Comparison of ENCODE assay signal across 8 cellular contexts in the genomic region with DNA sequence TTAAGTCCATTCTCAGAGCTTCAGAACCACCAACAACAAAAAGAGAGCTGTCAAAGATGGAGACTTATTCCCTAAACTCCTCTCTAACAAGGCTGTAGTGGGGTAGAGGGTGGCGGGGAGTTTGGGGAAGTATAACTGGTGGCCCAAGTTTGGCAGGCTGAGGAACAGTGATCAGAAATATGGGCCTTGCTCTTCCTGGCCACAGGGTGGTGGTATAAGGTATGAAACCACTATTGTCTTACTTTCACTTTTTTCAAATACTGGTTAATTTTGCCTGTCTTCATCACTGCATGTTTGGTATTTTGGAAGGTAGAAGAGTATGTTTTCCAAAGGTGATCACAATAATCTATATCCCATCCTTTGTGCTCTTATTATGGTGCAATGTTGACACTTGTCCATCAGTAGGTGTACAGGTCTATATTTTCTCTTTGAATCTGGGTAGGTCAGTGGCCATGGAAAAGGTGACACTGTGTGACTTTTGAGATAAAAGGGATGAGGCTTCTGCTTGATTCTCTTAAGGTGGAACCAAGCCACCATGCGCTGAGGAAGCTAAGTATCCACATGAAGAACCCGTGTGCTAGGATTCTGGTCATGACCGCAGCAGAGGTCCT. TPM values are rescaled to one million over a fixed set of nuclear protein-coding genes. Genes with fewer than 3 reads are reported as not detected.
DNase-seq lines count a peak whose midpoint lies in the region; ATAC-seq and TF ChIP-seq lines count a peak whose summit lies in the region.

No MANE protein-coding gene starts in this region.

- no peaks in the 10 kb centered on the region for H3K4me1 ChIP-seq in adipocyte (ENCODE audit: control insufficient read depth, insufficient read depth, low read length)

- H3K4me3 Mint-ChIP-seq in activated T-cell treated with anti-CD3 and anti-CD28 coated beads, Interleukin-2, amount 50 U/mL, for 4 hours, result no peak overlapping the region
- H3K4me3 Mint-ChIP-seq in naive B cell, result no peak overlapping the region

- peak; percentile 45 for TF ChIP-seq CTCF in HL-60 (IDR thresholded peaks at IDR 0.05; ENCODE audit: insufficient read depth, low read length)

- H3K27me3 Mint-ChIP-seq in activated T-cell treated with anti-CD3 and anti-CD28 coated beads, Interleukin-2, amount 50 U/mL, for 4 hours (ENCODE audit: low read depth), result peaks cover 11% of the 10 kb centered on the region
- no peaks in the 10 kb centered on the region for H3K27me3 Mint-ChIP-seq in naive B cell

- H3K27ac ChIP-seq in HL-60 (replicated peaks), result no peak overlapping the region

- peaks cover 2% of the 10 kb centered on the region for H3K9me3 Mint-ChIP-seq in activated T-cell treated with anti-CD3 and anti-CD28 coated beads, Interleukin-2, amount 50 U/mL, for 4 hours
- H3K9me3 Mint-ChIP-seq in naive B cell, result peaks cover 0 to 4% (median 0%) of the 10 kb centered on the region in 7 donors

- no peak overlapping the region for H3K9ac ChIP-seq in adipocyte (ENCODE audit: low read length)

- no peak for DNase-seq in activated T-cell treated with anti-CD3 and anti-CD28 coated beads, Interleukin-2, amount 50 U/mL, for 4 hours
- DNase-seq in activated T-cell treated with anti-CD3 and anti-CD28 coated beads, Interleukin-2, amount 50 U/mL, for 1 hour, result no peak
- DNase-seq in HL-60 (ENCODE audit: low read depth in 1 of 2, low spot score in 1 of 2) (peak in 1 of 2 experiments; percentile 55), adipocyte (ENCODE audit: low read depth) (peak; percentile 9), naive B cell (peak; percentile 31), pons (ENCODE audit: low spot score) (no peak)
- DNase-seq in NK-92 treated with Interleukin-12 subunit alpha and Interleukin-12 subunit beta, amount 100 ng/mL, for 24 hours (lab: John Stamatoyannopoulos, UW), result no peak

- H3K9me3 ChIP-seq in adipocyte (ENCODE audit: control insufficient read depth, low read length), result no peaks in the 10 kb centered on the region

- H3K36me3 ChIP-seq in adipocyte (ENCODE audit: control insufficient read depth, insufficient read depth, low read length, severe bottlenecking), result no peaks in the 10 kb centered on the region

- H3K27me3 ChIP-seq in HL-60 (ENCODE audit: insufficient read depth, poor library complexity, severe bottlenecking), result peaks cover 8% of the 10 kb centered on the region
- H3K27me3 ChIP-seq in adipocyte (replicated peaks; ENCODE audit: control insufficient read depth, insufficient read depth, low read length), result no peaks in the 10 kb centered on the region

- H3K27ac Mint-ChIP-seq in naive B cell, result no peak overlapping the region

- H3K36me3 Mint-ChIP-seq in activated T-cell treated with anti-CD3 and anti-CD28 coated beads, Interleukin-2, amount 50 U/mL, for 4 hours (ENCODE audit: insufficient read depth), result no peaks in the 10 kb centered on the region
- H3K36me3 Mint-ChIP-seq in naive B cell, result no peaks in the 10 kb centered on the region

- H3K4me1 Mint-ChIP-seq in activated T-cell treated with anti-CD3 and anti-CD28 coated beads, Interleukin-2, amount 50 U/mL, for 4 hours (ENCODE audit: low read depth), result peaks cover 4% of the 10 kb centered on the region
- H3K4me1 Mint-ChIP-seq in naive B cell, result peaks cover 6 to 12% (median 9%) of the 10 kb centered on the region in 3 donors

- no peak overlapping the region for H3K4me3 ChIP-seq in HL-60 (replicated peaks; ENCODE audit: insufficient read depth, low read length)
- no peak overlapping the region for H3K4me3 ChIP-seq in adipocyte (ENCODE audit: low read length)

- ATAC-seq in activated T-cell treated with anti-CD3 and anti-CD28 coated beads, Interleukin-2, amount 50 U/mL, for 4 hours, result peak; percentile 79 to 82
- ATAC-seq in GM21576 (IDR thresholded peaks at IDR 0.05; ENCODE audit: unreplicated experiment), result peak; percentile 97
- peak; percentile 86 to 99 for ATAC-seq in naive B cell (ENCODE audit: low read depth in 2 of 2)

RNA-seq across cellular contexts. Expression of a gene that starts 23.2 kb away (rescaled TPM):
- under 1 TPM in 2 of 3 donors, not detected in 1; 0.13 to 0.16 TPM for total RNA-seq in activated T-cell treated with anti-CD3 and anti-CD28 coated beads, Interleukin-2, amount 50 U/mL, for 4 hours
- 1 to 10 TPM in 1 of 6 donors, under 1 TPM in 2, not detected in 3; 0.30 to 1.0 (median 0.40) TPM for polyA plus RNA-seq in naive B cell (ENCODE audit: low read depth in 6 of 6)

RNA-seq across cellular contexts. Expression of a gene that starts 27.7 kb away (rescaled TPM):
- total RNA-seq in activated T-cell treated with anti-CD3 and anti-CD28 coated beads, Interleukin-2, amount 50 U/mL, for 4 hours, result 10 to 100 TPM; 33.9 to 35.6 (median 34.6) TPM
- polyA plus RNA-seq in naive B cell (ENCODE audit: low read depth in 6 of 6), result 1 to 10 TPM in 3 of 6 donors, under 1 TPM in 2, not detected in 1; 0.38 to 1.9 (median 1.5) TPM

Comparison
In these comparisons a context has a peak if more than half of its experiments do, and no peak if none do; other contexts are left out.
1. DNase-seq: peak in adipocyte (single experiment) and naive B cell (single experiment); none in activated T-cell treated with anti-CD3 and anti-CD28 coated beads, Interleukin-2, amount 50 U/mL, for 4 hours (single experiment), activated T-cell treated with anti-CD3 and anti-CD28 coated beads, Interleukin-2, amount 50 U/mL, for 1 hour (single experiment), NK-92 treated with Interleukin-12 subunit alpha and Interleukin-12 subunit beta, amount 100 ng/mL, for 24 hours (single experiment) and pons (single experiment).
2. Peak in every context shown above with its lines, with median percentiles within 50 percentile points of each other: ATAC-seq.